8 cellular contexts compared by ENCODE assay signal in the genomic region with DNA sequence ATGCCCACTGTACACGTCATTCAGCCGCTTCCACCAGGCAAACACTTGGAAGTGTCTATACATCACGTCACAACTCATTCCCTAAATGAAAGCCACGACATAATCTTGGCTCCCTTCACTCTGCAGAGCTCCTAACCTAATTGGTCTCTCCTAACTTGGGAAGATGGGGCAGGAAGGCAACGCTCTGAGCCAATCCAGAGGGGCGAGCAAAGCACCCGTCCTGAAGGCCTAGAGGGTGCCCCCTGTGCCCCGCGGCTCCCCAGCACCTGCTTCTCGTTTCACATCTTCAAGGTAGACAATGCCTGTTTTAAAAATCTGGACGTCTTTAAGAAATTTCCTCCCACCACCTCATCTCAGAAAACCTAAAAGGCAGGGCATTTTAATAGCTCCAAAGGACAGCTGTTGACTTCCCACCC. TPM values are rescaled to one million over a fixed set of nuclear protein-coding genes. Genes with fewer than 3 reads are reported as not detected.
DNase-seq lines count a peak whose midpoint lies in the region; ATAC-seq, FAIRE-seq and TF ChIP-seq lines count a peak whose summit lies in the region.

No MANE protein-coding gene starts in this region.

- WGBS in suprapubic skin, result 5% methylated on average over 11 of the region's 11 CpGs

- ATAC-seq in HG03439 (IDR thresholded peaks at IDR 0.05; ENCODE audit: unreplicated experiment), result no peak

- DNase-seq in BE2C (no peak), HTR-8/SVneo (ENCODE audit: insufficient read length, low spot score) (peak; percentile 30), astrocyte of the spinal cord (ENCODE audit: low read depth, low spot score) (peak; percentile 9), kidney epithelial cell (ENCODE audit: low read depth) (no peak), suprapubic skin (ENCODE audit: low spot score in 2 of 2) (no peak), T1000 (lab: John Stamatoyannopoulos, UW) (no peak), GDM1 (lab: John Stamatoyannopoulos, UW) (no peak)

- H3K4me1 ChIP-seq in BE2C, result no peaks in the 10 kb centered on the region; the same call in 1 of the 2 replicates
- H3K4me1 ChIP-seq in suprapubic skin, result peaks cover 21% of the 10 kb centered on the region

- H3K36me3 ChIP-seq in BE2C, result peaks cover 38% of the 10 kb centered on the region
- peaks cover 2% of the 10 kb centered on the region for H3K36me3 ChIP-seq in kidney epithelial cell (ENCODE audit: control insufficient read depth, insufficient read depth, low read length)
- H3K36me3 ChIP-seq in suprapubic skin, result peaks cover 28% of the 10 kb centered on the region

- H3K4me3 ChIP-seq in BE2C (ENCODE audit: low read depth, low read length) (peak overlapping the region; percentile 86), astrocyte of the spinal cord (ENCODE audit: low read depth, low read length) (peak overlapping the region; percentile 78), kidney epithelial cell (ENCODE audit: low read depth, low read length) (peak overlapping the region; percentile 78), suprapubic skin (peak overlapping the region; percentile 80)

- H3K27me3 ChIP-seq in BE2C, result no peaks in the 10 kb centered on the region
- no peaks in the 10 kb centered on the region for H3K27me3 ChIP-seq in kidney epithelial cell (ENCODE audit: control insufficient read depth, insufficient read depth, low read length)
- H3K27me3 ChIP-seq in suprapubic skin, result no peaks in the 10 kb centered on the region

- H3K27ac ChIP-seq in suprapubic skin, result peak overlapping the region; percentile 30

- no peak for TF ChIP-seq EP300 in suprapubic skin (IDR thresholded peaks at IDR 0.05)

- H3K9me3 ChIP-seq in BE2C (no peaks in the 10 kb centered on the region), suprapubic skin (no peaks in the 10 kb centered on the region)

- no peak for TF ChIP-seq CTCF in BE2C (IDR thresholded peaks at IDR 0.05; ENCODE audit: low read depth, low read length)
- TF ChIP-seq CTCF in astrocyte of the spinal cord (IDR thresholded peaks at IDR 0.05; ENCODE audit: low read depth, low read length), result no peak
- no peak for TF ChIP-seq CTCF in kidney epithelial cell (IDR thresholded peaks at IDR 0.05; ENCODE audit: insufficient read depth, low read length, poor library complexity, severe bottlenecking)
- TF ChIP-seq CTCF in suprapubic skin (IDR thresholded peaks at IDR 0.05), result no peak

- no peak for TF ChIP-seq POLR2A in suprapubic skin (IDR thresholded peaks at IDR 0.05)

- no peak for FAIRE-seq in HTR-8/SVneo (lab: Jason Lieb, UNC)

- in situ Hi-C loops in astrocyte of the spinal cord (cut with HindIII; ENCODE audit: low sequenced_read_pairs), result no loop called here

RNA-seq across cellular contexts. Expression of gene CSNK2A2, which starts 1.0 kb away (rescaled TPM):
- polyA plus RNA-seq in BE2C (2012; ENCODE audit: insufficient read depth, insufficient read length, low read depth), result 30.2 TPM
- 52.9 and 54.8 TPM in 2 replicates for total RNA-seq in kidney epithelial cell
- 100 to 1,000 TPM in 1 of 4 donors, 10 to 100 TPM in 3; 53.3 to 112 (median 70.0) TPM for total RNA-seq in suprapubic skin

Comparison
In these comparisons a context has a peak if more than half of its experiments do, and no peak if none do; other contexts are left out.
1. DNase-seq: peak in HTR-8/SVneo (single experiment) and astrocyte of the spinal cord (single experiment); none in BE2C (single experiment), kidney epithelial cell (single experiment), suprapubic skin (0 of 2), T1000 (single experiment) and GDM1 (single experiment).
2. Peak in every context shown above with its lines, with median percentiles within 50 percentile points of each other: H3K4me3 ChIP-seq.